In genomic region chrX:81202989-81203388, GRCh38 we compare ENCODE assay signal across 8 cellular contexts. TPM values are rescaled to one million over a fixed set of nuclear protein-coding genes. Genes with fewer than 3 reads are reported as not detected.
DNase-seq lines count a peak whose midpoint lies in the region; ATAC-seq, FAIRE-seq and TF ChIP-seq lines count a peak whose summit lies in the region.

No MANE protein-coding gene starts in this region.

- no peak for TF ChIP-seq EP300 in A549 (IDR thresholded peaks at IDR 0.05)

- WGBS in A549 (ENCODE audit: missing lambda C conversion rate) = 14% methylated on average over 1 of the region's 1 CpG
- 50% methylated on average over 1 of the region's 1 CpG for WGBS in HUES64
- no CpG with 5 or more reads among the region's 1 CpG for WGBS in mesendoderm (ENCODE audit: extremely low coverage, insufficient coverage, low lambda C conversion rate)

- ATAC-seq in A549 (no peak), HG03108 (IDR thresholded peaks at IDR 0.05; ENCODE audit: unreplicated experiment) (no peak)

- peaks cover 28% of the 10 kb centered on the region for H3K4me1 Mint-ChIP-seq in brain

- POLR2A ChIA-PET in A549 (lab: Yijun Ruan, JAX) = interaction anchor here (1.4 kb wide), 1 partner anchor 393 kb away, joined by 4 read pairs; the partner anchor contains the start of gene BRWD3
- POLR2A ChIA-PET in RWPE1 (lab: Yijun Ruan, JAX; ENCODE audit: low non-redundant PET) = no interaction called here

- peaks cover 0 to 4% (median 3%) of the 10 kb centered on the region in 5 experiments for H3K9me3 Mint-ChIP-seq in brain

- TF ChIP-seq RAD21 in A549 (conservative IDR thresholded peaks at IDR 0.05 in 1 of 2, IDR thresholded peaks at IDR 0.05 in 1 of 2) = no peak

- H3K36me3 Mint-ChIP-seq in brain = peaks cover 25% of the 10 kb centered on the region

- no peak overlapping the region for H2BK5ac ChIP-seq in mesendoderm (ENCODE audit: low read length)

- H3K79me1 ChIP-seq in mesendoderm (ENCODE audit: low read length) = no peaks in the 10 kb centered on the region

- no peak overlapping the region for H4K8ac ChIP-seq in mesendoderm (ENCODE audit: low read depth, low read length)

- H3K9me3 ChIP-seq in A549 = no peaks in the 10 kb centered on the region
- H3K9me3 ChIP-seq in HUES64 (ENCODE audit: insufficient read depth, low read depth, low read length) = no peaks in the 10 kb centered on the region

- H2AK5ac ChIP-seq in mesendoderm (ENCODE audit: low read length) = no peak overlapping the region

- DNase-seq in A549 (ENCODE audit: low read depth in 1 of 2, low spot score in 1 of 2) (no peak), mesendoderm (no peak), NCI-H2196 (lab: John Stamatoyannopoulos, UW; ENCODE audit: unreplicated experiment) (no peak), RWPE1 (ENCODE audit: low spot score) (no peak), NCI-H2081 treated with DMSO at 0.1 percent for 48 hours (lab: John Stamatoyannopoulos, UW) (no peak)

- H3K4me2 ChIP-seq in A549 = peak overlapping the region; percentile 86
- H3K4me2 ChIP-seq in mesendoderm (ENCODE audit: low read length) = peak overlapping the region; percentile 36

- FAIRE-seq in A549 (lab: Jason Lieb, UNC) = no peak

- H3K27me3 ChIP-seq in HUES64 (ENCODE audit: insufficient read depth, low read length) (no peaks in the 10 kb centered on the region), mesendoderm (ENCODE audit: insufficient read depth, low read length, poor library complexity) (no peaks in the 10 kb centered on the region)

- no peak overlapping the region for H3K4ac ChIP-seq in mesendoderm (ENCODE audit: low read depth, low read length)

- TF ChIP-seq CTCF in A549 (IDR thresholded peaks at IDR 0.05) = no peak
- TF ChIP-seq CTCF in brain (conservative IDR thresholded peaks at IDR 0.05) = no peak
- TF ChIP-seq CTCF in RWPE1 (conservative IDR thresholded peaks at IDR 0.05; ENCODE audit: low read depth) = no peak

- peaks cover 9% of the 10 kb centered on the region for H3K27me3 Mint-ChIP-seq in brain

- H3K56ac ChIP-seq in mesendoderm (ENCODE audit: low read length) = no peak overlapping the region

- H3K4me3 Mint-ChIP-seq in brain = peak overlapping the region; percentile 86 to 97 (median 94)

- peak overlapping the region; percentile 96 to 99 (median 97) for H3K27ac Mint-ChIP-seq in brain

- H3K4me1 ChIP-seq in A549 = peaks cover 12% of the 10 kb centered on the region; the same call in 1 of the 3 replicates
- H3K4me1 ChIP-seq in HUES64 (ENCODE audit: insufficient read depth, low read length) = 0 out of 2 replicates have a peak, but pooled peaks cover 3% of the 10 kb centered on the region
- no peaks in the 10 kb centered on the region for H3K4me1 ChIP-seq in mesendoderm (ENCODE audit: control insufficient read depth, low read depth, low read length)

- H3K27ac ChIP-seq in A549 (peak overlapping the region; percentile 76 to 88; a peak in 3 of 6 replicates), HUES64 (ENCODE audit: low read depth, low read length) (no peak overlapping the region), mesendoderm (ENCODE audit: low read depth, low read length) (no peak overlapping the region), RWPE1 (no peak overlapping the region)

- CTCF ChIA-PET in A549 (lab: Yijun Ruan, JAX) (interaction anchor here (1.9 kb wide), 1 partner anchor 326 kb away, joined by 4 read pairs; no protein-coding TSS in a partner anchor), RWPE1 (lab: Yijun Ruan, JAX) (no interaction called here)

- no peak overlapping the region for H3K18ac ChIP-seq in mesendoderm (ENCODE audit: low read length)

- H3K9ac ChIP-seq in HUES64 (ENCODE audit: low read depth, low read length) (peak overlapping the region; percentile 96; the same call in 1 of the 2 replicates), mesendoderm (ENCODE audit: low read length) (peak overlapping the region; percentile 69)

- H3K79me2 ChIP-seq in mesendoderm (ENCODE audit: control insufficient read depth, insufficient read depth, low read length) = peaks cover 6% of the 10 kb centered on the region

- no peak overlapping the region for H4K5ac ChIP-seq in mesendoderm (ENCODE audit: low read length)

- peak overlapping the region; percentile 77 for H3K4me3 ChIP-seq in A549
- peak overlapping the region; percentile 100 for H3K4me3 ChIP-seq in HUES64 (ENCODE audit: low read length)
- H3K4me3 ChIP-seq in mesendoderm (ENCODE audit: low read length) = no peak overlapping the region

- H2BK120ac ChIP-seq in mesendoderm (ENCODE audit: low read depth, low read length) = no peak overlapping the region

- no peak overlapping the region for H3K23ac ChIP-seq in mesendoderm (ENCODE audit: low read length)

- H2BK15ac ChIP-seq in mesendoderm (replicated peaks; ENCODE audit: low read depth) = no peak overlapping the region

- H3K36me3 ChIP-seq in HUES64 (ENCODE audit: insufficient read depth, low read length) (no peaks in the 10 kb centered on the region), mesendoderm (ENCODE audit: control insufficient read depth, insufficient read depth, low read length) (no peaks in the 10 kb centered on the region)

- TF ChIP-seq POLR2A in A549 (IDR thresholded peaks at IDR 0.05; ENCODE audit: low read length) = no peak

TF ChIP-seq in A549, 52 proteins besides CTCF, POLR2A, EP300 and RAD21 (continues in another document):
- TF ChIP-seq CEBPB (IDR thresholded peaks at IDR 0.05) = no peak
- TF ChIP-seq NPAS2 (CRISPR knock-in tag; IDR thresholded peaks at IDR 0.05; ENCODE audit: borderline replicate concordance) = no peak
- TF ChIP-seq ELK1 (IDR thresholded peaks at IDR 0.05; ENCODE audit: low read depth, low read length) = no peak
- TF ChIP-seq CHD4 (IDR thresholded peaks at IDR 0.05; ENCODE audit: borderline replicate concordance) = no peak
- no peak for TF ChIP-seq HMGXB4 (CRISPR knock-in tag; IDR thresholded peaks at IDR 0.05; ENCODE audit: borderline replicate concordance)
- no peak for TF ChIP-seq PHF8 (IDR thresholded peaks at IDR 0.05; ENCODE audit: borderline replicate concordance, low read depth)
- TF ChIP-seq KDM5A (IDR thresholded peaks at IDR 0.05) = no peak
- no peak for TF ChIP-seq ATOH8 (CRISPR knock-in tag; IDR thresholded peaks at IDR 0.05; ENCODE audit: low read depth)
- TF ChIP-seq HOXB5 (CRISPR knock-in tag; IDR thresholded peaks at IDR 0.05) = no peak
- no peak for TF ChIP-seq HES2 (IDR thresholded peaks at IDR 0.05)
- no peak for TF ChIP-seq RNF2 (IDR thresholded peaks at IDR 0.05; ENCODE audit: borderline replicate concordance, low read depth)
- no peak for TF ChIP-seq SMC3 (IDR thresholded peaks at IDR 0.05)
- no peak for TF ChIP-seq TP53 (CRISPR knock-in tag; IDR thresholded peaks at IDR 0.05)
- no peak for TF ChIP-seq ZC3H11A (IDR thresholded peaks at IDR 0.05)

RNA-seq across cellular contexts. Expression of gene SH3BGRL, which starts 1.1 kb away (rescaled TPM):
- polyA plus RNA-seq in A549 (2011; rRNA removed) = 96.7 and 110 TPM in 2 replicates
- polyA plus RNA-seq in A549 (2012; cell fraction: cytosol; rRNA removed) = 29.3 and 30.8 TPM in 2 replicates
- 5.5 and 9.2 TPM in 2 replicates for polyA plus RNA-seq in A549 (2012; cell fraction: nucleus; rRNA removed)
- polyA plus RNA-seq in A549 (2017; fragmentation: RNase III; extraction: RNeasy Plus Mini Kit Qiagen cat#74134 plus additional on column Dnase treatment) = 47.9 to 61.2 TPM (median 57.8 TPM) in 3 replicates
- polyA minus RNA-seq in A549 (2011; rRNA and poly(A)+ RNA removed) = 14.0 and 16.4 TPM in 2 replicates
- 46.7 TPM for polyA plus RNA-seq in HUES64 (2013, experiment 1 of 2)
- polyA plus RNA-seq in HUES64 (2013, experiment 2 of 2) = 56.4 TPM
- 32.5 TPM for polyA plus RNA-seq in brain (ENCODE audit: insufficient read depth, low read depth, low replicate concordance)
- 53.0 TPM for polyA plus RNA-seq in mesendoderm (2013, experiment 1 of 2)
- polyA plus RNA-seq in mesendoderm (2013, experiment 2 of 2) = 53.9 TPM

RNA-seq across cellular contexts. Expression of gene HMGN5, which starts 1.3 kb away (rescaled TPM):
- polyA plus RNA-seq in A549 (2011; rRNA removed) (4.2 and 5.2 TPM in 2 replicates), A549 (2017; fragmentation: RNase III; extraction: RNeasy Plus Mini Kit Qiagen cat#74134 plus additional on column Dnase treatment) (3.9 to 4.8 TPM (median 4.4 TPM) in 3 replicates), brain (ENCODE audit: insufficient read depth, low read depth, low replicate concordance) (2.2 TPM)
- polyA plus RNA-seq in A549 (2012; cell fraction: cytosol; rRNA removed) = 0.71 and 1.0 TPM in 2 replicates
- polyA plus RNA-seq in A549 (2012; cell fraction: nucleus; rRNA removed) = 0.18 and 0.26 TPM in 2 replicates
- 0.54 and 0.83 TPM in 2 replicates for polyA minus RNA-seq in A549 (2011; rRNA and poly(A)+ RNA removed)
- 19.3 TPM for polyA plus RNA-seq in HUES64 (2013, experiment 1 of 2)
- polyA plus RNA-seq in HUES64 (2013, experiment 2 of 2) = 29.9 TPM
- 103 TPM for polyA plus RNA-seq in mesendoderm (2013, experiment 1 of 2)
- 100 TPM for polyA plus RNA-seq in mesendoderm (2013, experiment 2 of 2)

Comparison
In these comparisons a context has a peak if more than half of its experiments do, and no peak if none do; other contexts are left out.
1. H3K27ac ChIP-seq: peak in A549 (2 of 2); none in HUES64 (single experiment), mesendoderm (single experiment) and RWPE1 (single experiment).